Comparison of ENCODE assay signal across 8 cellular contexts in the genomic region with DNA sequence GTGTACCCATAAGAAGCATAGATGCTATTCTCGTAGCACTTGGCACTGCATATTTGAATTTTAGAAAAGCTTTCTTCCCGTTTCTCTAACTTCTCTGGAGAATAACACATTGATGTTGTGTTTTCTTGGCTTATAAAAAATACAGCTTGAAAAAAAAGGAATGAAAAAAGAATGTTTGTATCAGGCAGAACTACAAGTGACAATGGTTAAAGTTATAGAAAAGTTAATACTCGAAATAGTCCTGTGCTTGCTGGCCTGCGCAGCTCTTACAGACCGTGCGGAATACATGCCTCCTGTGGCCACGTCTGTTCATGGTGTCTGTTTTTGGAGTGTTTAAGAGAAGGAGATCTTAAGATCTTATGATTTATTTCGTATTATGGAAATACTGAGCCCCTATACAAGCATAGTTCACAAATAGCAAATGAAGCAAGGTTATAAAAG. TPM values are rescaled to one million over a fixed set of nuclear protein-coding genes. Genes with fewer than 3 reads are reported as not detected.
DNase-seq lines count a peak whose midpoint lies in the region; ATAC-seq and TF ChIP-seq lines count a peak whose summit lies in the region.

No MANE protein-coding gene starts in this region.

- H3K4me2 ChIP-seq in IMR-90 (ENCODE audit: low read depth, low read length), result peak overlapping the region; percentile 87

- peaks cover 17% of the 10 kb centered on the region for H3K4me1 Mint-ChIP-seq in activated T-cell treated with anti-CD3 and anti-CD28 coated beads, Interleukin-2, amount 50 U/mL, for 24 hours (ENCODE audit: low read depth)

- no peaks in the 10 kb centered on the region for H3K9me3 ChIP-seq in IMR-90 (ENCODE audit: control insufficient read depth, insufficient read depth, low read length)
- H3K9me3 ChIP-seq in breast epithelium, result no peaks in the 10 kb centered on the region
- no peaks in the 10 kb centered on the region for H3K9me3 ChIP-seq in upper lobe of left lung

- H2BK5ac ChIP-seq in IMR-90 (ENCODE audit: low read depth, low read length, poor library complexity, severe bottlenecking), result peak overlapping the region; percentile 48

- peak overlapping the region; percentile 95 for H2AFZ ChIP-seq in IMR-90 (replicated peaks; ENCODE audit: low read length, poor library complexity)

- H3K79me1 ChIP-seq in IMR-90 (ENCODE audit: low read depth in 1 of 2, low read length in 2 of 2), result no peaks in the 10 kb centered on the region

- TF ChIP-seq RAD21 in IMR-90 (IDR thresholded peaks at IDR 0.05; ENCODE audit: low read length), result no peak

- TF ChIP-seq POLR2A in IMR-90 (IDR thresholded peaks at IDR 0.05; ENCODE audit: low read depth, low read length) (no peak), breast epithelium (IDR thresholded peaks at IDR 0.05) (no peak), upper lobe of left lung (IDR thresholded peaks at IDR 0.05) (no peak)

- no peaks in the 10 kb centered on the region for H3K9me1 ChIP-seq in IMR-90 (ENCODE audit: insufficient read depth, low read length)

- intact Hi-C loops in IMR-90 (cut with micrococcal nuclease) (loop anchor here (2.0 kb wide), 1 partner anchor 41 kb away; a partner anchor contains a TSS), breast epithelium (cut with DNase I; ENCODE audit: low total_unique reads) (no loop called here)

- TF ChIP-seq CTCF in IMR-90 (conservative IDR thresholded peaks at IDR 0.05; ENCODE audit: low read depth, low read length), result no peak
- no peak for TF ChIP-seq CTCF in breast epithelium (IDR thresholded peaks at IDR 0.05)
- no peak for TF ChIP-seq CTCF in upper lobe of left lung (IDR thresholded peaks at IDR 0.05)

- no peak for ATAC-seq in IMR-90 (ENCODE audit: low read depth)
- ATAC-seq in upper lobe of left lung (ENCODE audit: low FRiP score in 2 of 2), result peak in 1 of 2 donors; percentile 51

- BruUV-seq in IMR-90 (replicated peaks; lab: Mats Ljungman, UMichigan), result no TSS peak

- peak overlapping the region; percentile 86 to 94 for H4K8ac ChIP-seq in IMR-90 (ENCODE audit: low read depth in 2 of 2, low read length in 2 of 2)

- H3K36me3 ChIP-seq in IMR-90 (ENCODE audit: control insufficient read depth, insufficient read depth, low read length), result no peaks in the 10 kb centered on the region
- H3K36me3 ChIP-seq in breast epithelium, result no peaks in the 10 kb centered on the region
- no peaks in the 10 kb centered on the region for H3K36me3 ChIP-seq in upper lobe of left lung

- no peak overlapping the region for H3K27ac Mint-ChIP-seq in activated T-cell treated with anti-CD3 and anti-CD28 coated beads, Interleukin-2, amount 50 U/mL, for 24 hours

- H3K27me3 Mint-ChIP-seq in activated T-cell treated with anti-CD3 and anti-CD28 coated beads, Interleukin-2, amount 50 U/mL, for 24 hours, result peaks cover 4% of the 10 kb centered on the region

- POLR2A ChIA-PET in IMR-90 (lab: Charles Lee; ENCODE audit: unreplicated experiment), result no interaction called here

- H2BK20ac ChIP-seq in IMR-90 (ENCODE audit: low read depth, low read length), result no peak overlapping the region

- peaks cover 2% of the 10 kb centered on the region for H3K36me3 Mint-ChIP-seq in activated T-cell treated with anti-CD3 and anti-CD28 coated beads, Interleukin-2, amount 50 U/mL, for 24 hours (ENCODE audit: low read depth)

- in situ Hi-C loops in IMR-90 (cut with MboI; ENCODE audit: low sequenced_read_pairs), result no loop called here

- no peak for DNase-seq in activated T-cell treated with anti-CD3 and anti-CD28 coated beads, Interleukin-2, amount 50 U/mL, for 24 hours
- no peak for DNase-seq in activated T-cell treated with anti-CD3 and anti-CD28 coated beads, Interleukin-2, amount 50 U/mL, for 1 hour
- DNase-seq in IMR-90 (no peak), breast epithelium (ENCODE audit: low spot score in 2 of 2) (no peak), medulla oblongata (ENCODE audit: extremely low spot score) (peak; percentile 57), upper lobe of left lung (no peak), amygdala (lab: John Stamatoyannopoulos, UW) (no peak)
- no peak for DNase-seq in activated CD4-positive, CD25-positive, alpha-beta regulatory T cell treated with anti-CD3 and anti-CD28 coated beads, Interleukin-2, amount 50 U/mL, for 72 hours

- H2BK120ac ChIP-seq in IMR-90 (ENCODE audit: low read depth, low read length), result no peak overlapping the region

- dilution Hi-C loops in IMR-90 (cut with HindIII; ENCODE audit: low sequenced_read_pairs, unreplicated experiment), result no loop called here

- peaks cover 8% of the 10 kb centered on the region for H3K27me3 ChIP-seq in IMR-90 (ENCODE audit: control insufficient read depth, insufficient read depth, low read length)
- no peaks in the 10 kb centered on the region for H3K27me3 ChIP-seq in breast epithelium
- H3K27me3 ChIP-seq in upper lobe of left lung, result no peaks in the 10 kb centered on the region

- no peak overlapping the region for H2AK5ac ChIP-seq in IMR-90 (ENCODE audit: low read depth, low read length)

- CTCF ChIA-PET in IMR-90 (lab: Yijun Ruan, JAX), result interaction anchor here (1.8 kb wide), 1 partner anchor 10 kb away, joined by 8 read pairs; no protein-coding TSS in a partner anchor

- no peak overlapping the region; the same call in 1 of the 2 replicates for H3K23ac ChIP-seq in IMR-90 (ENCODE audit: low read depth, low read length)

- 82% methylated on average over 4 of the region's 8 CpGs; no CpG with 5 or more reads in 1 of the 2 experiments for WGBS in IMR-90 (ENCODE audit: extremely low coverage in 2 of 2, insufficient read length in 1 of 2), 2 experiments
- 42 to 44% methylated on average over 8 of the region's 8 CpGs for WGBS in upper lobe of left lung, 2 donors

- H3K4ac ChIP-seq in IMR-90 (ENCODE audit: low read depth, low read length), result peak overlapping the region; percentile 55; the same call in 1 of the 2 replicates

- H3K4me3 Mint-ChIP-seq in activated T-cell treated with anti-CD3 and anti-CD28 coated beads, Interleukin-2, amount 50 U/mL, for 24 hours, result peak overlapping the region; percentile 87

- H3K4me3 ChIP-seq in IMR-90 (ENCODE audit: insufficient read depth, low read depth, low read length), result peak overlapping the region; percentile 74
- H3K4me3 ChIP-seq in breast epithelium, result peak overlapping the region; percentile 63 to 69 (median 67)
- peak overlapping the region; percentile 51 to 64 (median 57) for H3K4me3 ChIP-seq in upper lobe of left lung

- no peaks in the 10 kb centered on the region for H3K4me1 ChIP-seq in IMR-90 (ENCODE audit: control insufficient read depth, insufficient read depth, low read length)
- H3K4me1 ChIP-seq in breast epithelium, result no peaks in the 10 kb centered on the region
- peaks cover 4 to 15% (median 12%) of the 10 kb centered on the region in 4 donors for H3K4me1 ChIP-seq in upper lobe of left lung

- no peak overlapping the region for H2AK9ac ChIP-seq in IMR-90 (replicated peaks; ENCODE audit: low read depth, low read length, poor library complexity)

- peak overlapping the region; percentile 73; the same call in 1 of the 2 replicates for H4K91ac ChIP-seq in IMR-90 (ENCODE audit: insufficient read depth, low read depth, low read length)

- H2BK15ac ChIP-seq in IMR-90 (ENCODE audit: low read depth, low read length), result 0 out of 3 replicates have a peak overlapping the region, but pooled peaks have one; percentile 21

- H3K27ac ChIP-seq in IMR-90 (ENCODE audit: insufficient read depth, low read length) (no peak overlapping the region), breast epithelium (peak overlapping the region; percentile 85 to 87), upper lobe of left lung (peak overlapping the region; percentile 62 to 87 (median 74))

- H4K20me1 ChIP-seq in IMR-90 (ENCODE audit: insufficient read depth, low read length), result no peaks in the 10 kb centered on the region

- H3K9ac ChIP-seq in IMR-90 (ENCODE audit: low read depth, low read length), result peak overlapping the region; percentile 81; the same call in 1 of the 2 replicates

- H3K9me3 Mint-ChIP-seq in activated T-cell treated with anti-CD3 and anti-CD28 coated beads, Interleukin-2, amount 50 U/mL, for 24 hours, result no peaks in the 10 kb centered on the region

- peak overlapping the region; percentile 88; the same call in 1 of the 2 replicates for H4K5ac ChIP-seq in IMR-90 (ENCODE audit: low read depth, low read length)

- no peak overlapping the region for H3K18ac ChIP-seq in IMR-90 (ENCODE audit: low read depth, low read length)

- TF ChIP-seq EP300 in upper lobe of left lung (IDR thresholded peaks at IDR 0.05), result no peak

- H3K14ac ChIP-seq in IMR-90 (replicated peaks; ENCODE audit: low read depth, low read length), result peak overlapping the region; percentile 70

- H3K56ac ChIP-seq in IMR-90 (ENCODE audit: extremely low read depth, insufficient read depth, low read length), result 0 out of 2 replicates have a peak overlapping the region, but pooled peaks have one; percentile 64

TF ChIP-seq in IMR-90, 13 proteins besides CTCF, POLR2A, EP300 and RAD21 (continues in another document):
- TF ChIP-seq, protein P1, sequence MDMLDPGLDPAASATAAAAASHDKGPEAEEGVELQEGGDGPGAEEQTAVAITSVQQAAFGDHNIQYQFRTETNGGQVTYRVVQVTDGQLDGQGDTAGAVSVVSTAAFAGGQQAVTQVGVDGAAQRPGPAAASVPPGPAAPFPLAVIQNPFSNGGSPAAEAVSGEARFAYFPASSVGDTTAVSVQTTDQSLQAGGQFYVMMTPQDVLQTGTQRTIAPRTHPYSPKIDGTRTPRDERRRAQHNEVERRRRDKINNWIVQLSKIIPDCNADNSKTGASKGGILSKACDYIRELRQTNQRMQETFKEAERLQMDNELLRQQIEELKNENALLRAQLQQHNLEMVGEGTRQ (IDR thresholded peaks at IDR 0.05; ENCODE audit: low read depth, low read length), result no peak

RNA-seq across cellular contexts. Expression of a gene that starts 0.8 kb away (rescaled TPM):
- total RNA-seq in IMR-90 (2012; rRNA removed) (1.4 and 2.5 TPM in 2 replicates), breast epithelium (1 to 10 TPM; 1.6 to 3.7 (median 1.9) TPM), upper lobe of left lung (1 to 10 TPM in 5 of 6 donors, under 1 TPM in 1; 1.00 to 3.5 (median 1.5) TPM)
- polyA plus RNA-seq in IMR-90 (2012; rRNA removed), result 0.46 and 0.86 TPM in 2 replicates
- polyA plus RNA-seq in IMR-90 (2012; cell fraction: cytosol; rRNA removed), result 0.14 and 0.18 TPM in 2 replicates
- 0.04 and 0.44 TPM in 2 replicates for polyA plus RNA-seq in IMR-90 (2012; cell fraction: nucleus; rRNA removed; ENCODE audit: low replicate concordance)

RNA-seq across cellular contexts. Expression of a gene that starts 41.1 kb away (rescaled TPM):
- total RNA-seq in IMR-90 (2012; rRNA removed) (160 and 188 TPM in 2 replicates), breast epithelium (100 to 1,000 TPM; 122 to 270 (median 186) TPM), upper lobe of left lung (100 to 1,000 TPM in 2 of 6 donors, 10 to 100 TPM in 4; 34.2 to 129 (median 83.9) TPM)
- 63.5 and 91.1 TPM in 2 replicates for polyA plus RNA-seq in IMR-90 (2012; rRNA removed)
- 14.3 and 16.6 TPM in 2 replicates for polyA plus RNA-seq in IMR-90 (2012; cell fraction: cytosol; rRNA removed)
- 5.6 and 63.7 TPM in 2 replicates for polyA plus RNA-seq in IMR-90 (2012; cell fraction: nucleus; rRNA removed; ENCODE audit: low replicate concordance)

RNA-seq across cellular contexts. Expression of a gene that starts 44.9 kb away (rescaled TPM):
- total RNA-seq in IMR-90 (2012; rRNA removed), result 20.0 and 23.3 TPM in 2 replicates
- 10.6 and 10.9 TPM in 2 replicates for polyA plus RNA-seq in IMR-90 (2012; rRNA removed)
- 2.2 and 3.7 TPM in 2 replicates for polyA plus RNA-seq in IMR-90 (2012; cell fraction: cytosol; rRNA removed)
- 0.87 and 8.0 TPM in 2 replicates for polyA plus RNA-seq in IMR-90 (2012; cell fraction: nucleus; rRNA removed; ENCODE audit: low replicate concordance)
- total RNA-seq in breast epithelium, result 10 to 100 TPM; 11.5 to 32.8 (median 29.5) TPM
- total RNA-seq in upper lobe of left lung, result 10 to 100 TPM in 4 of 6 donors, 1 to 10 TPM in 2; 3.8 to 17.5 (median 13.5) TPM
